In the genomic region with DNA sequence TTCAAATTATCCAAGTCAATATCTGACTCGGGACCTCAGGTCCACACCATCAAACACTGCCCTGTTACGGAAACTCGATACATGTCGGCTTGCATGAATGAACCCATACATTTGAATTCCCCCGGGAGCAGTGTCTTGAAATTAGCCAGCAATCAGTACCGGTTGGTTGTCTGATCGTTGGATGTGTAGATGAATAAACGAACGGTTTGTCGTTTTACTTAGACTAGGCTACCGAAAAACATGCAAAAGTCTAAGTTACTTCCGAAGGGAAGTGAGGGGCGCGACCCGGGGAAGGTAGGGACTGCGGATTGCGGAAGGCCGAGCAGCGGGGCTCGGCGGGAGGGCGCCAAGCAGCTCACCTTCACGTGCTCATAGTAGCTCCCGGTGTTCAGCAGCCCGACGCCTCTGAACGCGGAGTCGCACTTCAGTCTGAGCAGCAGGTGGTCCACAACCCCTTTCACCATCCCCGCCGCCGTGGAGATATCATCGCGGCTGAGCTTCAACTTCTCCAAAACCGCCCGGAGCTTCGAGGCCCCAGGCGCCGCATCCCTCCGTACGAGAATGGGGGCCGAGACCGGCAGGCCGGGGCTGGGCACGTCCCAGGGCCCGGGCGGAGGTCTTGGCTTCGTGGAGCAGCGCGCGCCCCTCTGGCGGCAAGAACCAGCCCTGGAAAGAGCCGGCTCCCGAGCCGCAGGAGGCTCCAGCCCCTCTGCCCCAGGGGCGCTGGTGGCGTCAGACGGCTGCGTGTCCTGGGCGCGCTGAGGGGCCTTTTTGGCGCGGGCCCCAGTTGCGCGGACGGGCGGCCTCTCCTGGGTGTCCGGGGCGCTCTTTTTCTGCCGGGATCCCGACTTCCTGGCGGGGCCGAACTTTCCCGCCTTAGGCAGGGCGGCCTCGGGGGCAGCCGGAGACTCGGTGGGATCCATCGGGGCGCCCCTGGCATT, we compare ENCODE assay signal across 8 cellular contexts. TPM values are rescaled to one million over a fixed set of nuclear protein-coding genes. Genes with fewer than 3 reads are reported as not detected.
DNase-seq lines count a peak whose midpoint lies in the region; ATAC-seq and TF ChIP-seq lines count a peak whose summit lies in the region.

No MANE protein-coding gene starts in this region.

- H3K27me3 Mint-ChIP-seq in stimulated activated naive CD8-positive, alpha-beta T cell treated with anti-CD3 and anti-CD28 coated beads, Interleukin-15, Interleukin-2, amounts not matched to agents 100 ng/mL and 50 ng/mL, for 24 hours = no peaks in the 10 kb centered on the region

- no peak for TF ChIP-seq CTCF in mucosa of descending colon (IDR thresholded peaks at IDR 0.05)

- H3K4me1 ChIP-seq in mucosa of descending colon (ENCODE audit: low read depth) = no peaks in the 10 kb centered on the region

- H3K4me3 Mint-ChIP-seq in stimulated activated naive CD8-positive, alpha-beta T cell treated with anti-CD3 and anti-CD28 coated beads, Interleukin-15, Interleukin-2, amounts not matched to agents 100 ng/mL and 50 ng/mL, for 24 hours = peak overlapping the region; percentile 94

- H3K4me1 Mint-ChIP-seq in stimulated activated naive CD8-positive, alpha-beta T cell treated with anti-CD3 and anti-CD28 coated beads, Interleukin-15, Interleukin-2, amounts not matched to agents 100 ng/mL and 50 ng/mL, for 24 hours (ENCODE audit: low read depth) = peaks cover 34% of the 10 kb centered on the region

- intact Hi-C loops in mucosa of descending colon (cut with DNase I, micrococcal nuclease) = no loop called here

- peaks cover 20% of the 10 kb centered on the region for H3K36me3 Mint-ChIP-seq in stimulated activated naive CD8-positive, alpha-beta T cell treated with anti-CD3 and anti-CD28 coated beads, Interleukin-15, Interleukin-2, amounts not matched to agents 100 ng/mL and 50 ng/mL, for 24 hours (ENCODE audit: low read depth)

- no peaks in the 10 kb centered on the region for H3K9me3 Mint-ChIP-seq in stimulated activated naive CD8-positive, alpha-beta T cell treated with anti-CD3 and anti-CD28 coated beads, Interleukin-15, Interleukin-2, amounts not matched to agents 100 ng/mL and 50 ng/mL, for 24 hours

- peak overlapping the region; percentile 92 for H3K27ac Mint-ChIP-seq in stimulated activated naive CD8-positive, alpha-beta T cell treated with anti-CD3 and anti-CD28 coated beads, Interleukin-15, Interleukin-2, amounts not matched to agents 100 ng/mL and 50 ng/mL, for 24 hours

- DNase-seq in NCI-H82 (lab: John Stamatoyannopoulos, UW) (peak; percentile 22), NCI-H82 treated with DMSO at 0.1 percent for 48 hours (lab: John Stamatoyannopoulos, UW; ENCODE audit: unreplicated experiment) (no peak), NCI-H524 (lab: John Stamatoyannopoulos, UW) (peak; percentile 5 to 59), epidermal melanocyte (ENCODE audit: insufficient read length, low spot score) (peak; percentile 26), mucosa of descending colon (peak; percentile 46 to 79 (median 61))
- peak; percentile 78 for DNase-seq in activated CD8-positive, alpha-beta memory T cell treated with anti-CD3 and anti-CD28 coated beads, Interleukin-2, amount 50 U/mL, for 48 hours

- ATAC-seq in HG02981 (IDR thresholded peaks at IDR 0.05; ENCODE audit: unreplicated experiment) = peak; percentile 50
- ATAC-seq in mucosa of descending colon = peak; percentile 73

- H3K36me3 ChIP-seq in mucosa of descending colon (ENCODE audit: low read depth) = no peaks in the 10 kb centered on the region

- peak overlapping the region; percentile 54 for H3K4me3 ChIP-seq in mucosa of descending colon

- no peaks in the 10 kb centered on the region for H3K9me3 ChIP-seq in mucosa of descending colon

RNA-seq across cellular contexts. Expression of a gene that starts 0.7 kb away (rescaled TPM):
- 1 to 10 TPM; 2.4 to 5.4 (median 3.1) TPM for total RNA-seq in mucosa of descending colon

RNA-seq across cellular contexts. Expression of a gene that starts 10.1 kb away (rescaled TPM):
- 10 to 100 TPM; 21.5 to 36.4 (median 31.9) TPM for total RNA-seq in mucosa of descending colon

RNA-seq across cellular contexts. Expression of a gene that starts 56.8 kb away (rescaled TPM):
- 1 to 10 TPM in 2 of 3 donors, under 1 TPM in 1; 0.39 to 2.3 (median 1.6) TPM for total RNA-seq in mucosa of descending colon
